ENCODE assay signal across 3 cellular contexts in genomic region chr15:94094310-94094709, GRCh38.
"Had no signal": no experiment of that assay in that cellular context is flagged by ENCODE, and none has a peak within 500 bp of the region (broad histone marks: within the 10 kb centered on the region; RNA-seq: fewer than 3 reads in every experiment).

No MANE protein-coding gene starts in this region.

- ATAC-seq: GM12878 had no signal

- H3K4me3 ChIP-seq: GM12878 had no signal

- DNase-seq: GDM1, GF-D8 had no signal
